Comparison of ENCODE assay signal across 8 cellular contexts in the genomic region with DNA sequence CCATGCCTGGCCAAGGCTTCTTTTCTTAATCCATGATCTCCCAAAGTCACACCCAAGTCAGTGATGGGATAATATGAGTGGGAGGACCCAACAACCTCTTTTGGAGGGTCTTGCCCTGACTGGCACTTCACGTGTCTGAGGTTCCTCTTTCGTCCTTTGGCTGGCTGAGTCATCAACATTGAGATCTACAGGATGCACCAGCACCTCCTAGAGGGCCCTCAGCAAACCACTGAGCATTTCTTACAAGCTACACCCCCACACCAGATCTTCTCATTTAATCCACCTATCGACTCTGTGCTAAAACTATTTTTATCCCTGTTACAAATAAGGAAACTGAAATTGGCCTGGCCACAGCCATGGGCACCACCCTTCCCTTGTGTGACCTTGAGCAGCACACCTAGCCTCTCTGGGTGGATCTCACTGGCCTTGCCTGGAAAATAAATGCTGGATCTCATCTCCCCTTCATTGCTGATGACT.
DNase-seq lines count a peak whose midpoint lies in the region; ATAC-seq and TF ChIP-seq lines count a peak whose summit lies in the region.

No MANE protein-coding gene starts in this region.

- no peaks in the 10 kb centered on the region for H3K27me3 Mint-ChIP-seq in activated B cell treated with CpG ODN at 0.5 μM for 24 hours
- H3K27me3 Mint-ChIP-seq in Caco-2 (ENCODE audit: insufficient read depth, unreplicated experiment) = peaks cover 14% of the 10 kb centered on the region

- H3K9me3 Mint-ChIP-seq in activated B cell treated with CpG ODN at 0.5 μM for 24 hours = no peaks in the 10 kb centered on the region
- H3K9me3 Mint-ChIP-seq in Caco-2 (ENCODE audit: unreplicated experiment) = no peaks in the 10 kb centered on the region

- CTCF ChIA-PET in activated B cell treated with CpG ODN at 0.5 μM for 24 hours (lab: Charles Lee) = interaction anchor here (0.6 to 6.9 kb wide), 47 partner anchors 14 to 600 kb away, joined by 3 to 156 read pairs (median 5); partner anchors contain the start of gene FLI1
- CTCF ChIA-PET in Caco-2 (lab: Charles Lee) = interaction anchor here (1.5 kb wide), 1 partner anchor 17 kb away, joined by 4 read pairs; no protein-coding TSS in a partner anchor

- H3K9me3 ChIP-seq in Caco-2 = no peaks in the 10 kb centered on the region

- no peaks in the 10 kb centered on the region for H3K36me3 ChIP-seq in Caco-2 (ENCODE audit: control insufficient read depth, insufficient read depth, low read length)

- no TSS peak for BruUV-seq in Caco-2 (replicated peaks; lab: Mats Ljungman, UMichigan)

- intact Hi-C loops in activated B cell treated with CpG ODN at 0.5 μM for 24 hours (cut with micrococcal nuclease) (loop anchor here (1.0 to 5.0 kb wide), 19 partner anchors 23 to 600 kb away; no protein-coding TSS in a partner anchor), Caco-2 (cut with micrococcal nuclease; ENCODE audit: unreplicated experiment) (no loop called here)

- H3K4me3 Mint-ChIP-seq in activated B cell treated with CpG ODN at 0.5 μM for 24 hours (peak overlapping the region; percentile 66), Caco-2 (ENCODE audit: unreplicated experiment) (no peak overlapping the region)

- H3K36me3 Mint-ChIP-seq in activated B cell treated with CpG ODN at 0.5 μM for 24 hours (ENCODE audit: low read depth) (peaks cover 69% of the 10 kb centered on the region), Caco-2 (ENCODE audit: insufficient read depth, unreplicated experiment) (no peaks in the 10 kb centered on the region)

- H3K4me1 Mint-ChIP-seq in activated B cell treated with CpG ODN at 0.5 μM for 24 hours (peaks cover 80% of the 10 kb centered on the region), Caco-2 (ENCODE audit: low read depth, unreplicated experiment) (peaks cover 8% of the 10 kb centered on the region)

- H3K4me3 ChIP-seq in choroid plexus epithelial cell (ENCODE audit: low read depth, low read length) (no peak overlapping the region), retinal pigment epithelial cell (ENCODE audit: low read length) (no peak overlapping the region), Caco-2 (ENCODE audit: low read depth, low read length) (no peak overlapping the region)

- TF ChIP-seq CTCF in activated B cell treated with CpG ODN at 0.5 μM for 24 hours (IDR thresholded peaks at IDR 0.05) (peak; percentile 81), choroid plexus epithelial cell (conservative IDR thresholded peaks at IDR 0.05; ENCODE audit: low read depth, low read length) (peak; percentile 79), retinal pigment epithelial cell (conservative IDR thresholded peaks at IDR 0.05; ENCODE audit: low read depth, low read length) (peak; percentile 39), Caco-2 (IDR thresholded peaks at IDR 0.05; ENCODE audit: insufficient read depth in 1 of 2, low read depth in 1 of 2, low read length in 1 of 2, severe bottlenecking in 1 of 2, unreplicated experiment in 1 of 2) (no peak)

- ATAC-seq in GM21360 (IDR thresholded peaks at IDR 0.05; ENCODE audit: unreplicated experiment) = peak; percentile 79
- peak; percentile 80 for ATAC-seq in HG03521 (IDR thresholded peaks at IDR 0.05; ENCODE audit: unreplicated experiment)
- peak; percentile 79 for ATAC-seq in activated B cell treated with CpG ODN at 0.5 μM for 24 hours (ENCODE audit: low read depth)

- H3K4me1 ChIP-seq in Caco-2 = no peaks in the 10 kb centered on the region

- DNase-seq in CMK (ENCODE audit: low read depth) = peak; percentile 83
- peak; percentile 41 for DNase-seq in activated B cell treated with CpG ODN at 0.5 μM for 24 hours
- peak; percentile 87 for DNase-seq in choroid plexus epithelial cell (ENCODE audit: low read depth)
- no peak for DNase-seq in retinal pigment epithelial cell (ENCODE audit: low read depth)
- DNase-seq in amniotic stem cell (lab: John Stamatoyannopoulos, UW) = no peak
- DNase-seq in Caco-2 = no peak

- H3K27me3 ChIP-seq in Caco-2 (replicated peaks; ENCODE audit: control insufficient read depth, insufficient read depth, low read length) = no peaks in the 10 kb centered on the region; the same call in 1 of the 2 replicates

- H3K27ac Mint-ChIP-seq in activated B cell treated with CpG ODN at 0.5 μM for 24 hours (peak overlapping the region; percentile 91), Caco-2 (ENCODE audit: unreplicated experiment) (no peak overlapping the region)

- POLR2A ChIA-PET in activated B cell treated with CpG ODN at 0.5 μM for 24 hours (lab: Charles Lee) = interaction anchor here (0.7 to 6.9 kb wide), 28 partner anchors 15 to 585 kb away, joined by 3 to 44 read pairs (median 6); partner anchors contain the start of gene FLI1
- POLR2A ChIA-PET in Caco-2 (lab: Charles Lee) = no interaction called here

Comparison
In these comparisons a context has a peak if more than half of its experiments do, and no peak if none do; other contexts are left out.
1. DNase-seq: peak in CMK (single experiment), activated B cell treated with CpG ODN at 0.5 μM for 24 hours (single experiment) and choroid plexus epithelial cell (single experiment); none in retinal pigment epithelial cell (single experiment), amniotic stem cell (single experiment) and Caco-2 (0 of 2).
2. CTCF ChIP-seq: peak in activated B cell treated with CpG ODN at 0.5 μM for 24 hours (single experiment), choroid plexus epithelial cell (single experiment) and retinal pigment epithelial cell (single experiment); none in Caco-2 (0 of 2).
3. Peak in every context shown above with its lines, with median percentiles within 50 percentile points of each other: ATAC-seq.